Comparison of ENCODE assay signal across 1 cellular context in the genomic region with DNA sequence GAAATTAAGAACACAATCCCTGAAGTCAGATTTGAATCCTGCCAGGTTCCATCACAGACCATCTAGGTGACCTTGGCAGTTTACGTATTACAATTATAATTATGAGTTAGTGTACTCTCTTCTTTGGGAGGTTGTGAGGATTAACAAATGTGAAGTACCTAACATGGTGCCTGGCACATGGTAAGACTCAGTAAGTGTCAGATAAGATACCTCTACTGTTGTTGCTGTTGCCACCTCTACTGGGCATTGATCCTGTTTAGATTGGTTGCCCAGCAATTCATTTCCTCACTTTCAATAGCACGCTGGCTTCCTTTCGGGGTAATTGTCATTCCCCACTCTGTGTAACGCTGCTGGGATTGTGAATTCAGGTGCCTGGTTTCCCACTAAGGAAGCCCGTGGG.
TF ChIP-seq lines count a peak whose summit lies in the region.

No MANE protein-coding gene starts in this region.

TF ChIP-seq in H1, 55 proteins besides CTCF, POLR2A, EP300 and RAD21 (continued from another document):
- no peak for TF ChIP-seq NANOG (IDR thresholded peaks at IDR 0.05; ENCODE audit: insufficient read depth, low read depth, low read length, poor library complexity, severe bottlenecking)
- no peak for TF ChIP-seq ASH2L (IDR thresholded peaks at IDR 0.05; ENCODE audit: low read length)
- TF ChIP-seq, protein P1, sequence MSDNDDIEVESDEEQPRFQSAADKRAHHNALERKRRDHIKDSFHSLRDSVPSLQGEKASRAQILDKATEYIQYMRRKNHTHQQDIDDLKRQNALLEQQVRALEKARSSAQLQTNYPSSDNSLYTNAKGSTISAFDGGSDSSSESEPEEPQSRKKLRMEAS (IDR thresholded peaks at IDR 0.05), result no peak
